9 cellular contexts compared by ENCODE assay signal in the genomic region with DNA sequence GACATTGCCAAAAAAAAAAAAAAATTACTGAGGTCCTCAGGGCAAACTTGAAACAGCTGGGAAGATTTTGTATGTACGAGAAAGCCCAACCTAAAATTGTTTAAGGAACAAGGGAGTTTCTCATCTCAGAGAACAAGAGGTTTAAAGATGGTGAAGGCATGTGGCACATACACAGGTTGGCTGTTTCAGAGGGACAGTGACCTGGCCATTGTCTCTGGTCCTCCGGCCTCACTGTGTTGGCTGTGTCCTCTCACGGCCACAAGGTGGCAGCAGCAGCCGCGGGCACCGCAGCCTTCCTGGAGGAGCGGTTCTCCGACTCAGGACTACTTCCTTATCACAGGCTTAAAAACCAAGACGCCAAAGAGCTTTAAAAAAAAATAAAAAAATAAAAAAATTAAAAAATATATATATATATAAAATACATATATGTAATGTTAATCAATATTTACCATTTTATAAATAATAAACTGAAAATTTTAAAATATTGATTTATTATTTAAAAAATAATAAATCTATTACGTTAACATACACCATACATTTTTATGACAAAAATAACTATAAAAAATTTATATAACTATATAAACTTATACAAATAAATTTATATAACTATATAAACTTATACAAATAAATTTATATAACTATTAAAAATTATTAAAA. TPM values are rescaled to one million over a fixed set of nuclear protein-coding genes. Genes with fewer than 3 reads are reported as not detected.
DNase-seq lines count a peak whose midpoint lies in the region; ATAC-seq, FAIRE-seq and TF ChIP-seq lines count a peak whose summit lies in the region.
"Had no signal": no experiment of that assay in that cellular context is flagged by ENCODE, and none has a peak within 500 bp of the region (broad histone marks: within the 10 kb centered on the region; RNA-seq: fewer than 3 reads in every experiment).

No MANE protein-coding gene starts in this region.

- H3K4me1 ChIP-seq in mammary epithelial cell (ENCODE audit: insufficient read depth, low read length) = peaks cover 15% of the 10 kb centered on the region

- POLR2A ChIA-PET in activated B cell treated with CpG ODN at 0.5 μM for 24 hours (lab: Charles Lee) = interaction anchor here (0.6 to 0.8 kb wide), 2 partner anchors 150 to 471 kb away, joined by 4 read pairs; no protein-coding TSS in a partner anchor

- H3K4me3 ChIP-seq in mammary epithelial cell (replicated peaks in 1 of 3; ENCODE audit: insufficient read depth in 1 of 3, low read depth in 2 of 3, low read length in 3 of 3) = no peak overlapping the region
- H3K4me3 ChIP-seq: BLaER1 treated with 17β-estradiol and CSF1 and Interleukin-3, amounts not matched to agents 10 nM and 100 nM had no signal

- no peaks in the 10 kb centered on the region for H3K27me3 Mint-ChIP-seq in activated B cell treated with CpG ODN at 0.5 μM for 24 hours

- H3K27ac ChIP-seq in mammary epithelial cell (ENCODE audit: insufficient read depth, low read depth, low read length) = no peak overlapping the region

- H3K27ac Mint-ChIP-seq in activated B cell treated with CpG ODN at 0.5 μM for 24 hours = no peak overlapping the region

- H2AFZ ChIP-seq in mammary epithelial cell (ENCODE audit: low read depth, low read length) = no peak overlapping the region

- in situ Hi-C loops in mammary epithelial cell (cut with MboI; ENCODE audit: low sequenced_read_pairs in 2 of 2) = loop anchor here (25.0 kb wide), 2 partner anchors 466 to 766 kb away; no protein-coding TSS in a partner anchor

- H3K4me1 Mint-ChIP-seq in activated B cell treated with CpG ODN at 0.5 μM for 24 hours = peaks cover 3% of the 10 kb centered on the region

- no peak overlapping the region for H3K4me2 ChIP-seq in mammary epithelial cell (ENCODE audit: insufficient read depth, low read depth, low read length)

- H3K9ac ChIP-seq in mammary epithelial cell (ENCODE audit: insufficient read depth, low read length) = no peak overlapping the region
- H3K9ac ChIP-seq: BLaER1 treated with 17β-estradiol and CSF1 and Interleukin-3, amounts not matched to agents 10 nM and 100 nM had no signal

- peak; percentile 74 for ATAC-seq in HG03045 (IDR thresholded peaks at IDR 0.05; ENCODE audit: unreplicated experiment)
- ATAC-seq in activated B cell treated with CpG ODN at 0.5 μM for 24 hours (ENCODE audit: low read depth) = peak; percentile 93

- no peaks in the 10 kb centered on the region for H3K79me2 ChIP-seq in mammary epithelial cell (ENCODE audit: insufficient read depth, low read length)

- CTCF ChIA-PET in activated B cell treated with CpG ODN at 0.5 μM for 24 hours (lab: Charles Lee) = interaction anchor here (0.6 to 3.6 kb wide), 39 partner anchors 10 to 905 kb away, joined by 3 to 50 read pairs (median 4); no protein-coding TSS in a partner anchor
- CTCF ChIA-PET in mammary epithelial cell (lab: Charles Lee; ENCODE audit: low non-redundant PET) = interaction anchor here (0.6 to 1.0 kb wide), 8 partner anchors 33 to 470 kb away, joined by 3 to 12 read pairs (median 4); no protein-coding TSS in a partner anchor

- TF ChIP-seq CTCF in activated B cell treated with CpG ODN at 0.5 μM for 24 hours (IDR thresholded peaks at IDR 0.05) (peak; percentile 56), mammary epithelial cell (conservative IDR thresholded peaks at IDR 0.05 in 1 of 2, IDR thresholded peaks at IDR 0.05 in 1 of 2; ENCODE audit: extremely low read depth in 1 of 2, insufficient read depth in 1 of 2, low read depth in 1 of 2, low read length in 2 of 2) (peak; percentile 94 to 96)

- no peak overlapping the region for H3K4me3 Mint-ChIP-seq in activated B cell treated with CpG ODN at 0.5 μM for 24 hours

- H3K27me3 ChIP-seq in mammary epithelial cell (ENCODE audit: insufficient read depth, low read length) = no peaks in the 10 kb centered on the region
- H3K27me3 ChIP-seq: BLaER1 treated with 17β-estradiol and CSF1 and Interleukin-3, amounts not matched to agents 10 nM and 100 nM had no signal

- DNase-seq in NCI-H1436 (lab: John Stamatoyannopoulos, UW) (peak; percentile 21), NCI-H1436 treated with DMSO at 0.1 percent for 48 hours (lab: John Stamatoyannopoulos, UW) (no peak), NCI-H2227 (lab: John Stamatoyannopoulos, UW; ENCODE audit: unreplicated experiment) (peak; percentile 76), activated B cell treated with CpG ODN at 0.5 μM for 24 hours (peak; percentile 63), mammary epithelial cell (peak; percentile 66)
- DNase-seq in stimulated activated CD4-positive, alpha-beta T cell treated with anti-CD3 and anti-CD28 coated beads, Interleukin-1b, Interleukin-23, amount 100 ng/mL, for 24 hours (ENCODE audit: low read depth in 4 of 4, low spot score in 1 of 4) = peak; percentile 41 to 62 (median 50)

- dilution Hi-C loops in mammary epithelial cell (cut with HindIII; ENCODE audit: low sequenced_read_pairs) = no loop called here

- BruUV-seq in mammary epithelial cell (replicated peaks; lab: Mats Ljungman, UMichigan) = no TSS peak

- no peaks in the 10 kb centered on the region for H3K9me3 Mint-ChIP-seq in activated B cell treated with CpG ODN at 0.5 μM for 24 hours

- no peaks in the 10 kb centered on the region for H4K20me1 ChIP-seq in mammary epithelial cell (ENCODE audit: insufficient read depth, low read length)
- H4K20me1 ChIP-seq: BLaER1 treated with 17β-estradiol and CSF1 and Interleukin-3, amounts not matched to agents 10 nM and 100 nM had no signal

- no peaks in the 10 kb centered on the region for H3K9me3 ChIP-seq in mammary epithelial cell (replicated peaks; ENCODE audit: insufficient read depth, low read length)

- peak; percentile 90 for FAIRE-seq in islet of Langerhans (lab: Jason Lieb, UNC)

- WGBS in mammary epithelial cell (ENCODE audit: low coverage, missing lambda C conversion rate) = 14% methylated on average over 7 of the region's 10 CpGs

- H3K36me3 Mint-ChIP-seq in activated B cell treated with CpG ODN at 0.5 μM for 24 hours (ENCODE audit: low read depth) = no peaks in the 10 kb centered on the region

- H3K36me3 ChIP-seq in mammary epithelial cell (ENCODE audit: insufficient read depth, low read length) = no peaks in the 10 kb centered on the region
- H3K36me3 ChIP-seq: BLaER1 treated with 17β-estradiol and CSF1 and Interleukin-3, amounts not matched to agents 10 nM and 100 nM had no signal

- intact Hi-C loops in activated B cell treated with CpG ODN at 0.5 μM for 24 hours (cut with micrococcal nuclease) (loop anchor here (1.0 to 10.0 kb wide), 4 partner anchors 166 to 384 kb away; no protein-coding TSS in a partner anchor), mammary epithelial cell (cut with micrococcal nuclease) (loop anchor here (1.0 kb wide), 4 partner anchors 231 to 384 kb away; partner anchors contain the start of gene TMEM181)

RNA-seq across cellular contexts. Expression of gene GTF2H5, which starts 52.8 kb away (rescaled TPM):
- 16.6 and 16.7 TPM in 2 replicates for total RNA-seq in activated B cell treated with CpG ODN at 0.5 μM for 24 hours
- 10 to 100 TPM in 1 of 2 donors, 1 to 10 TPM in 1; 4.8 to 29.1 TPM for total RNA-seq in mammary epithelial cell
- 15.1 TPM for polyA plus RNA-seq in mammary epithelial cell
- polyA minus RNA-seq in mammary epithelial cell = 10.8 TPM

RNA-seq across cellular contexts. Expression of gene SERAC1, which starts 52.9 kb away (rescaled TPM):
- 3.0 TPM in 2 replicates for total RNA-seq in activated B cell treated with CpG ODN at 0.5 μM for 24 hours
- 10 to 100 TPM; 10.0 to 24.2 TPM for total RNA-seq in mammary epithelial cell
- 5.3 TPM for polyA plus RNA-seq in mammary epithelial cell
- polyA minus RNA-seq in mammary epithelial cell = 16.7 TPM
